Comparison of ENCODE assay signal across 19 cellular contexts in genomic region chrX:133448512-133449076, GRCh38.
A peak's percentile ranks its signal among the peaks of the same experiment; 100 is the strongest.
DNase-seq lines count a peak whose midpoint lies in the region; ATAC-seq and TF ChIP-seq lines count a peak whose summit lies in the region.
"Had no signal": no experiment of that assay in that cellular context is flagged by ENCODE, and none has a peak within 500 bp of the region (broad histone marks: within the 10 kb centered on the region; RNA-seq: fewer than 3 reads in every experiment).

No MANE protein-coding gene starts in this region.

- no peak for ATAC-seq in GM18873 (IDR thresholded peaks at IDR 0.05; ENCODE audit: low FRiP score, unreplicated experiment)
- ATAC-seq: activated naive CD4-positive, alpha-beta T cell treated with anti-CD3 and anti-CD28 coated beads, Interleukin-2, amount 50 U/mL, for 72 hours; psoas muscle had no signal

- H3K4me3 ChIP-seq in astrocyte of the cerebellum (ENCODE audit: low read depth, low read length) (no peak overlapping the region), skeletal muscle cell (ENCODE audit: low read depth, low read length) (no peak overlapping the region)
- H3K4me3 ChIP-seq: BLaER1, psoas muscle had no signal

- no peak for TF ChIP-seq CTCF in astrocyte of the cerebellum (IDR thresholded peaks at IDR 0.05; ENCODE audit: low read depth, low read length, missing control alignments)

- in situ Hi-C loops in astrocyte of the cerebellum (cut with HindIII; ENCODE audit: low sequenced_read_pairs): no loop called here

- DNase-seq in DMS 273 (lab: John Stamatoyannopoulos, UW; ENCODE audit: unreplicated experiment) (peak; percentile 17), DMS 273 treated with DMSO at 0.1 percent for 48 hours (lab: John Stamatoyannopoulos, UW) (no peak), astrocyte of the cerebellum (ENCODE audit: low read depth) (peak; percentile 48), islet precursor cell (peak; percentile 51), skeletal muscle cell (ENCODE audit: low read depth) (peak; percentile 19), DMS53 (lab: John Stamatoyannopoulos, UW) (no peak), NCI-H2227 (lab: John Stamatoyannopoulos, UW; ENCODE audit: unreplicated experiment) (no peak)
- DNase-seq: activated T-cell treated with anti-CD3 and anti-CD28 coated beads, Interleukin-2, amount 50 U/mL, for 48 hours; cortex of kidney; EL; foreskin melanocyte; hippocampal formation; NCI-H1105 treated with DMSO at 0.1 percent for 48 hours; NCI-H526; psoas muscle; stimulated activated CD8-positive, alpha-beta memory T cell treated with anti-CD3 and anti-CD28 coated beads, Interleukin-4, amount 100 ng/mL, for 48 hours had no signal

Comparison
In these comparisons a context has a peak if more than half of its experiments do, and no peak if none do; other contexts are left out.
1. DNase-seq: peak in DMS 273 (single experiment), astrocyte of the cerebellum (single experiment), islet precursor cell (single experiment) and skeletal muscle cell (single experiment); none in DMS 273 treated with DMSO at 0.1 percent for 48 hours (single experiment), DMS53 (single experiment) and NCI-H2227 (single experiment).